8 cellular contexts compared by ENCODE assay signal in the genomic region with DNA sequence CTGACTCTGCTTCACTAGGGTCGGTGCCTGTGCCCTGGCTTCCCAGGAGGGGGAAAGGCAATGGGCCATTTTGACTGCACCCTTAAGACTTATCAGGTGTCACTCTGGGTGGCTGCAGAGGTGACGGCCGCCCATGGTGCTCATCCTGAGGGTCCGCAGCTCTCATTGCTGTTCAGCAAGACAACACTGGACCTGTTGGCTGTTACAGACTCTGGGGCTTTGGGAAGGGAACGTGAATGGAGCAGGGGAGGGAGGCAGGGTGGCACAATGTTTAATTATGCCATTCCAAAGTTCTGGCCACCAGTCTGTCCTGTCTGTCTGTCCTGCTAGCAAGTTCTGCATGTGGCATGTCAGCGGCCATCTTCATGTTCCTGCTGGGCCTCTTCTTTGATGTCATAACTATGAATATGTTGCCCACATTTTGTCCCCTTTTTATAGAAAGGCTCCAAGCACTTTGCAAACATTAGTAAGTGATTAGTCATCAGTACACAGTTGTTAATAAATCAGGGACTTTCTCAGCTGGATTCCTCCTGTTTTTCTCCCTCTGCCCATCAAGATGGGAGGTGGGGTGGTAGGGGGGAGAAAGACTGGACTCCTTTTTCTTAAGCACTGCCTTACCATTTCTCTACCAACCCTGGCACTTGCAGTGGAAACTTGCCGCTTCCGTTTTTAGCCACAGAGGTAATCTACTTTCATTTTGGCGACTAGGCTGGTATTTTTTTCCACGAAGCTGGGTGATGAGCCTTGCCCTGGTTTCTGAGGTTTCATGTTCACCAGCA.
DNase-seq lines count a peak whose midpoint lies in the region; ATAC-seq and TF ChIP-seq lines count a peak whose summit lies in the region.

No MANE protein-coding gene starts in this region.

- peak overlapping the region; percentile 24; the same call in 1 of the 2 replicates for H3K4me3 ChIP-seq in HL-60 (replicated peaks; ENCODE audit: insufficient read depth, low read length)
- peak overlapping the region; percentile 5; the same call in 1 of the 2 replicates for H3K4me3 ChIP-seq in WI38 (ENCODE audit: low read depth, low read length)
- no peak overlapping the region for H3K4me3 ChIP-seq in choroid plexus epithelial cell (ENCODE audit: low read depth, low read length)
- H3K4me3 ChIP-seq in subcutaneous abdominal adipose tissue (ENCODE audit: low read depth in 1 of 5, low read length in 5 of 5): peak overlapping the region in 4 of 5 donors; percentile 13 to 40 (median 22)
- no peak overlapping the region for H3K4me3 ChIP-seq in endodermal cell (ENCODE audit: low read length)

- no peak overlapping the region for H3K9ac ChIP-seq in subcutaneous abdominal adipose tissue (ENCODE audit: low read length in 5 of 5)
- H3K9ac ChIP-seq in endodermal cell (ENCODE audit: extremely low read depth, low read length, poor library complexity, severe bottlenecking): no peak overlapping the region

- peak overlapping the region; percentile 44 to 84 (median 78) for H3K4me3 Mint-ChIP-seq in naive B cell
- H3K4me3 Mint-ChIP-seq in endodermal cell: no peak overlapping the region

- H3K4me1 ChIP-seq in subcutaneous abdominal adipose tissue (ENCODE audit: control insufficient read depth in 5 of 5, insufficient read depth in 5 of 5, low read length in 5 of 5) (peaks cover 0 to 2% (median 0%) of the 10 kb centered on the region in 5 donors), endodermal cell (ENCODE audit: control insufficient read depth, insufficient read depth, low read length) (no peaks in the 10 kb centered on the region)

- 85 to 93% methylated on average over 10 of the region's 10 CpGs for WGBS in endodermal cell (ENCODE audit: insufficient coverage in 1 of 2, insufficient read length in 1 of 2), 2 experiments

- in situ Hi-C loops in ACHN (cut with HindIII; ENCODE audit: low pct_ligation_motif_present, low pct_unique_long_range_greater_than_20kb, low sequenced_read_pairs): no loop called here

- H3K9me3 ChIP-seq in subcutaneous abdominal adipose tissue (ENCODE audit: control insufficient read depth in 5 of 5, low read length in 5 of 5): no peaks in the 10 kb centered on the region
- no peaks in the 10 kb centered on the region for H3K9me3 ChIP-seq in endodermal cell (ENCODE audit: control insufficient read depth, low read length)

- H3K36me3 ChIP-seq in subcutaneous abdominal adipose tissue (ENCODE audit: control insufficient read depth in 5 of 5, insufficient read depth in 5 of 5, low read length in 5 of 5): no peaks in the 10 kb centered on the region
- no peaks in the 10 kb centered on the region for H3K36me3 ChIP-seq in endodermal cell (ENCODE audit: control insufficient read depth, insufficient read depth, low read length)

- peak overlapping the region; percentile 44 for H3K27ac ChIP-seq in HL-60 (replicated peaks)
- no peak overlapping the region for H3K27ac ChIP-seq in subcutaneous abdominal adipose tissue (ENCODE audit: low read depth, low read length)
- no peak overlapping the region for H3K27ac ChIP-seq in endodermal cell (ENCODE audit: low read depth, low read length)

- H3K4me1 Mint-ChIP-seq in naive B cell: peaks cover 0 to 26% (median 16%) of the 10 kb centered on the region in 3 donors
- H3K4me1 Mint-ChIP-seq in endodermal cell: no peaks in the 10 kb centered on the region

- H3K27me3 ChIP-seq in HL-60 (ENCODE audit: insufficient read depth, poor library complexity, severe bottlenecking): no peaks in the 10 kb centered on the region
- H3K27me3 ChIP-seq in subcutaneous abdominal adipose tissue (ENCODE audit: control insufficient read depth in 5 of 5, insufficient read depth in 4 of 5, low read length in 5 of 5): peaks cover 0 to 5% (median 0%) of the 10 kb centered on the region in 5 donors
- no peaks in the 10 kb centered on the region for H3K27me3 ChIP-seq in endodermal cell (ENCODE audit: control insufficient read depth, insufficient read depth, low read length, poor library complexity, severe bottlenecking)

- no peaks in the 10 kb centered on the region for H3K27me3 Mint-ChIP-seq in naive B cell
- H3K27me3 Mint-ChIP-seq in endodermal cell (ENCODE audit: insufficient read depth): no peaks in the 10 kb centered on the region

- no peaks in the 10 kb centered on the region for H3K9me3 Mint-ChIP-seq in naive B cell
- no peaks in the 10 kb centered on the region for H3K9me3 Mint-ChIP-seq in endodermal cell

- TF ChIP-seq CTCF in HL-60 (IDR thresholded peaks at IDR 0.05; ENCODE audit: insufficient read depth, low read length) (no peak), WI38 (IDR thresholded peaks at IDR 0.05; ENCODE audit: low read depth, low read length) (no peak), choroid plexus epithelial cell (conservative IDR thresholded peaks at IDR 0.05; ENCODE audit: low read depth, low read length) (no peak), endodermal cell (conservative IDR thresholded peaks at IDR 0.05) (no peak)

- H3K36me3 Mint-ChIP-seq in naive B cell (no peaks in the 10 kb centered on the region), endodermal cell (ENCODE audit: low read depth) (no peaks in the 10 kb centered on the region)

- ATAC-seq in GM19452 (IDR thresholded peaks at IDR 0.05; ENCODE audit: unreplicated experiment) (peak; percentile 95), naive B cell (ENCODE audit: low read depth in 2 of 2) (peak; percentile 79 to 87)

- DNase-seq in ACHN: peak; percentile 67
- DNase-seq in HL-60 (ENCODE audit: low read depth in 1 of 2, low spot score in 1 of 2): peak; percentile 15 to 64
- DNase-seq in choroid plexus epithelial cell (ENCODE audit: low read depth): peak; percentile 77
- DNase-seq in naive B cell: peak; percentile 71
- no peak for DNase-seq in endodermal cell

- H3K27ac Mint-ChIP-seq in naive B cell (peak overlapping the region; percentile 88 to 97 (median 92)), endodermal cell (no peak overlapping the region)

Comparison
In these comparisons a context has a peak if more than half of its experiments do, and no peak if none do; other contexts are left out.
1. H3K4me3 ChIP-seq: peak in HL-60 (single experiment), WI38 (single experiment) and subcutaneous abdominal adipose tissue (4 of 5); none in choroid plexus epithelial cell (single experiment) and endodermal cell (single experiment).